8 cellular contexts compared by ENCODE assay signal in the genomic region with DNA sequence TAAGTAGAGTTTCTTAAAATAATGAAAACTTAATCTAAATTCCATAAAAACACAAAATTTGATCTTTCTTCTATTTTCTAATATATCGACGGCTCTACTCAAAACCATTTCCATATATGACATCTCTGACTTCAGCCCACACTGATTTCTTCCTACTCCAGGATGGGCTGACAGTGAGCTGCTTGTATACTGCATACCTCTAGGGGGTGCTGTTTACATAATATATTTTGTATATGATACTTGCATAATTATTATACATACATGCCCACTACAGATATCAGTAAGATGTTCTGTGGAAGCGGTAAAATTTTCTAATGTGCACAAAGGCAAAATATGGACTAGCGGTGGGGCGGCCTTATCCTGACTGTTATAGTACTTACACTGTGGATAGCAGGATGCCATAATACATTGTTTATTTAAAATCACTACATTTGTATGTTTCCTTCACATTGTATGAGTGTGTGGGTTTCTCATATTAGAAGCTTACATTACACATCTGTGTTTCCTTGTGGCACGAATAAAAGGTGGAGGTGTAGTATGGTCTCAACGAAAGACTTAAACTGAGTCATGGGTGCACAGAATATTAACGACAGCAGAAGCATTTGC.
DNase-seq lines count a peak whose midpoint lies in the region; ATAC-seq and TF ChIP-seq lines count a peak whose summit lies in the region.

No MANE protein-coding gene starts in this region.

- H3K9me3 Mint-ChIP-seq in activated B cell treated with CpG ODN at 0.5 μM for 24 hours, result no peaks in the 10 kb centered on the region

- DNase-seq in AG04450 (ENCODE audit: low read depth, low spot score) (no peak), NCI-H146 (lab: John Stamatoyannopoulos, UW) (peak; percentile 75), activated B cell treated with CpG ODN at 0.5 μM for 24 hours (no peak), left lung (no peak), NK-92 (lab: John Stamatoyannopoulos, UW; ENCODE audit: unreplicated experiment) (no peak)
- DNase-seq in activated CD4-positive, alpha-beta T cell treated with anti-CD3 and anti-CD28 coated beads, Interleukin-2, amount 50 U/mL, for 1 hour, result no peak

- no peak overlapping the region for H3K4me3 Mint-ChIP-seq in activated B cell treated with CpG ODN at 0.5 μM for 24 hours

- H3K36me3 Mint-ChIP-seq in activated B cell treated with CpG ODN at 0.5 μM for 24 hours (ENCODE audit: low read depth), result no peaks in the 10 kb centered on the region

- TF ChIP-seq CTCF in AG04450 (IDR thresholded peaks at IDR 0.05; ENCODE audit: low read depth, low read length) (peak; percentile 72), activated B cell treated with CpG ODN at 0.5 μM for 24 hours (IDR thresholded peaks at IDR 0.05) (peak; percentile 30), left lung (IDR thresholded peaks at IDR 0.05) (peak; percentile 40 to 42)

- H3K27ac ChIP-seq in AG04450 (ENCODE audit: low read depth, low read length) (no peak overlapping the region), left lung (no peak overlapping the region)

- ATAC-seq in GM18508 (IDR thresholded peaks at IDR 0.05; ENCODE audit: insufficient read depth, unreplicated experiment), result peak; percentile 77
- ATAC-seq in HG02870 (IDR thresholded peaks at IDR 0.05; ENCODE audit: unreplicated experiment), result peak; percentile 94
- ATAC-seq in activated B cell treated with CpG ODN at 0.5 μM for 24 hours (ENCODE audit: low read depth), result peak; percentile 37
- peak; percentile 67 for ATAC-seq in left lung

- H3K9me3 ChIP-seq in AG04450 (ENCODE audit: control insufficient read depth, insufficient read depth, low read length), result no peaks in the 10 kb centered on the region
- H3K9me3 ChIP-seq in left lung, result no peaks in the 10 kb centered on the region

- peaks cover 4% of the 10 kb centered on the region for H3K27me3 Mint-ChIP-seq in activated B cell treated with CpG ODN at 0.5 μM for 24 hours

- POLR2A ChIA-PET in AG04450 (lab: Yijun Ruan, JAX), result no interaction called here
- POLR2A ChIA-PET in activated B cell treated with CpG ODN at 0.5 μM for 24 hours (lab: Charles Lee), result no interaction called here

- H3K4me3 ChIP-seq in AG04450 (ENCODE audit: low read depth, low read length), result no peak overlapping the region
- no peak overlapping the region for H3K4me3 ChIP-seq in left lung

- H3K4me1 Mint-ChIP-seq in activated B cell treated with CpG ODN at 0.5 μM for 24 hours, result no peaks in the 10 kb centered on the region

- H3K4me1 ChIP-seq in left lung, result no peaks in the 10 kb centered on the region

- intact Hi-C loops in activated B cell treated with CpG ODN at 0.5 μM for 24 hours (cut with micrococcal nuclease) (no loop called here), left lung (cut with DNase I) (no loop called here)

- H3K27ac Mint-ChIP-seq in activated B cell treated with CpG ODN at 0.5 μM for 24 hours, result no peak overlapping the region

- CTCF ChIA-PET in AG04450 (lab: Charles Lee), result interaction anchor here (0.9 to 2.3 kb wide), 5 partner anchors 9 to 70 kb away, joined by 3 to 33 read pairs (median 6); no protein-coding TSS in a partner anchor
- CTCF ChIA-PET in activated B cell treated with CpG ODN at 0.5 μM for 24 hours (lab: Charles Lee), result interaction anchor here (0.6 to 1.9 kb wide), 2 partner anchors 18 to 935 kb away, joined by 3 to 4 read pairs; no protein-coding TSS in a partner anchor

- no peaks in the 10 kb centered on the region for H3K36me3 ChIP-seq in left lung

- H3K27me3 ChIP-seq in AG04450 (ENCODE audit: control insufficient read depth, insufficient read depth, low read length) (no peaks in the 10 kb centered on the region), left lung (no peaks in the 10 kb centered on the region)

Comparison
In these comparisons a context has a peak if more than half of its experiments do, and no peak if none do; other contexts are left out.
1. ATAC-seq: peak in every context shown above with its lines; median percentile 94 in HG02870; 77 in GM18508; 67 in left lung; 37 in activated B cell treated with CpG ODN at 0.5 μM for 24 hours.